ENCODE assay signal across 28 cellular contexts in genomic region chr2:140892429-140892828, GRCh38.
"Had no signal": no experiment of that assay in that cellular context is flagged by ENCODE, and none has a peak within 500 bp of the region (broad histone marks: within the 10 kb centered on the region; RNA-seq: fewer than 3 reads in every experiment).

No MANE protein-coding gene starts in this region.

- H3K9ac ChIP-seq: neural progenitor cell had no signal

- H3K27me3 ChIP-seq: body of pancreas, dorsolateral prefrontal cortex, esophagus squamous epithelium, left lung, neural progenitor cell, sigmoid colon, uterus had no signal

- H3K4me2 ChIP-seq: neural progenitor cell had no signal

- H2AFZ ChIP-seq: neural progenitor cell had no signal

- H3K27ac ChIP-seq: body of pancreas, dorsolateral prefrontal cortex, esophagus squamous epithelium, left lung, neural progenitor cell, sigmoid colon, uterus, VCaP had no signal

- H3K4me3 Mint-ChIP-seq: activated CD4-positive, alpha-beta T cell treated with anti-CD3 and anti-CD28 coated beads, Interleukin-2, amount 10 ng/mL, durations not matched to agents 7 days and 5 days; activated CD8-positive, alpha-beta memory T cell treated with anti-CD3 and anti-CD28 coated beads, Interleukin-2, amount 10 ng/mL, durations not matched to agents 7 days and 5 days; activated CD8-positive, alpha-beta T cell treated with anti-CD3 and anti-CD28 coated beads for 36 hours; activated naive CD8-positive, alpha-beta T cell treated with anti-CD3 and anti-CD28 coated beads, Interleukin-2, amount 50 U/mL, for 24 hours; mesothelial cell of epicardium; naive thymus-derived CD8-positive, alpha-beta T cell; neural progenitor cell; stimulated activated naive B cell treated with anti-CD40 and anti-IgM and Interleukin-4, amounts not matched to agents 10 μg/mL and 1 μg/mL and 100 μg/mL, for 72 hours had no signal

- H3K9me3 ChIP-seq: body of pancreas, esophagus squamous epithelium, sigmoid colon, uterus had no signal

- DNase-seq: activated CD4-positive, alpha-beta T cell treated with anti-CD3 and anti-CD28 coated beads, Interleukin-2, amount 10 ng/mL, durations not matched to agents 7 days and 5 days; activated CD8-positive, alpha-beta memory T cell treated with anti-CD3 and anti-CD28 coated beads, Interleukin-2, amount 10 ng/mL, durations not matched to agents 7 days and 5 days; activated CD8-positive, alpha-beta T cell treated with anti-CD3 and anti-CD28 coated beads for 36 hours; activated gamma-delta T cell; activated naive CD4-positive, alpha-beta T cell treated with anti-CD3 and anti-CD28 coated beads, Interleukin-2, amount 50 U/mL, for 16 hours; activated naive CD8-positive, alpha-beta T cell treated with anti-CD3 and anti-CD28 coated beads, Interleukin-2, amount 50 U/mL, for 24 hours; activated T-cell treated with anti-CD3 and anti-CD28 coated beads for 4 hours; body of pancreas; central memory CD4-positive, alpha-beta T cell; dorsolateral prefrontal cortex; esophagus squamous epithelium; foreskin melanocyte; hippocampal formation; kidney glomerular epithelial cell; left lung; naive thymus-derived CD8-positive, alpha-beta T cell; sigmoid colon; stimulated activated CD4-positive, alpha-beta T cell treated with anti-CD3 and anti-CD28 coated beads, Interleukin-2, amount 100 ng/mL, for 48 hours; stimulated activated CD8-positive, alpha-beta memory T cell treated with anti-CD3 and anti-CD28 coated beads, Interleukin-4, amount 100 ng/mL, for 48 hours; stimulated activated naive B cell treated with anti-CD40 and anti-IgM and Interleukin-4, amounts not matched to agents 10 μg/mL and 1 μg/mL and 100 μg/mL, for 72 hours; trophoblast cell; uterus had no signal

- ATAC-seq: activated CD4-positive, CD25-positive, alpha-beta regulatory T cell treated with anti-CD3 and anti-CD28 coated beads, Interleukin-2, amount 50 U/mL, for 24 hours; activated CD8-positive, alpha-beta memory T cell treated with anti-CD3 and anti-CD28 coated beads, Interleukin-2, amount 10 ng/mL, durations not matched to agents 7 days and 5 days; activated CD8-positive, alpha-beta T cell treated with anti-CD3 and anti-CD28 coated beads for 36 hours; activated naive CD8-positive, alpha-beta T cell treated with anti-CD3 and anti-CD28 coated beads, Interleukin-2, amount 50 U/mL, for 24 hours; body of pancreas; left lung; naive thymus-derived CD8-positive, alpha-beta T cell had no signal

- H3K4me3 ChIP-seq: body of pancreas, dorsolateral prefrontal cortex, esophagus squamous epithelium, left lung, lung, neural progenitor cell, sigmoid colon, uterus had no signal

- H3K36me3 Mint-ChIP-seq: activated CD8-positive, alpha-beta memory T cell treated with anti-CD3 and anti-CD28 coated beads, Interleukin-2, amount 10 ng/mL, durations not matched to agents 7 days and 5 days; mesothelial cell of epicardium; naive thymus-derived CD8-positive, alpha-beta T cell; neural progenitor cell; stimulated activated naive B cell treated with anti-CD40 and anti-IgM and Interleukin-4, amounts not matched to agents 10 μg/mL and 1 μg/mL and 100 μg/mL, for 72 hours had no signal

- H3K4me1 ChIP-seq: body of pancreas, esophagus squamous epithelium, left lung, neural progenitor cell, sigmoid colon, uterus had no signal

- H3K36me3 ChIP-seq: esophagus squamous epithelium, left lung, neural progenitor cell, sigmoid colon, uterus had no signal

- H3K9me3 Mint-ChIP-seq: activated CD4-positive, alpha-beta T cell treated with anti-CD3 and anti-CD28 coated beads, Interleukin-2, amount 10 ng/mL, durations not matched to agents 7 days and 5 days had no signal

- H3K4me1 Mint-ChIP-seq: activated CD4-positive, alpha-beta T cell treated with anti-CD3 and anti-CD28 coated beads, Interleukin-2, amount 10 ng/mL, durations not matched to agents 7 days and 5 days; activated CD8-positive, alpha-beta memory T cell treated with anti-CD3 and anti-CD28 coated beads, Interleukin-2, amount 10 ng/mL, durations not matched to agents 7 days and 5 days; activated naive CD8-positive, alpha-beta T cell treated with anti-CD3 and anti-CD28 coated beads, Interleukin-2, amount 50 U/mL, for 24 hours; naive thymus-derived CD8-positive, alpha-beta T cell; neural progenitor cell; stimulated activated naive B cell treated with anti-CD40 and anti-IgM and Interleukin-4, amounts not matched to agents 10 μg/mL and 1 μg/mL and 100 μg/mL, for 72 hours had no signal

- H3K27me3 Mint-ChIP-seq: activated CD4-positive, alpha-beta T cell treated with anti-CD3 and anti-CD28 coated beads, Interleukin-2, amount 10 ng/mL, durations not matched to agents 7 days and 5 days; activated CD8-positive, alpha-beta memory T cell treated with anti-CD3 and anti-CD28 coated beads, Interleukin-2, amount 10 ng/mL, durations not matched to agents 7 days and 5 days; activated CD8-positive, alpha-beta T cell treated with anti-CD3 and anti-CD28 coated beads for 36 hours; activated naive CD8-positive, alpha-beta T cell treated with anti-CD3 and anti-CD28 coated beads, Interleukin-2, amount 50 U/mL, for 24 hours; naive thymus-derived CD8-positive, alpha-beta T cell; stimulated activated naive B cell treated with anti-CD40 and anti-IgM and Interleukin-4, amounts not matched to agents 10 μg/mL and 1 μg/mL and 100 μg/mL, for 72 hours had no signal

- H3K27ac Mint-ChIP-seq: activated CD4-positive, alpha-beta T cell treated with anti-CD3 and anti-CD28 coated beads, Interleukin-2, amount 10 ng/mL, durations not matched to agents 7 days and 5 days; activated CD8-positive, alpha-beta memory T cell treated with anti-CD3 and anti-CD28 coated beads, Interleukin-2, amount 10 ng/mL, durations not matched to agents 7 days and 5 days; activated CD8-positive, alpha-beta T cell treated with anti-CD3 and anti-CD28 coated beads for 36 hours; activated naive CD8-positive, alpha-beta T cell treated with anti-CD3 and anti-CD28 coated beads, Interleukin-2, amount 50 U/mL, for 24 hours; naive thymus-derived CD8-positive, alpha-beta T cell; neural progenitor cell; stimulated activated naive B cell treated with anti-CD40 and anti-IgM and Interleukin-4, amounts not matched to agents 10 μg/mL and 1 μg/mL and 100 μg/mL, for 72 hours had no signal

- FAIRE-seq: colon had no signal
